Comparison of ENCODE assay signal across 8 cellular contexts in genomic region chr16:67170948-67171649, GRCh38.
DNase-seq lines count a peak whose midpoint lies in the region; ATAC-seq and FAIRE-seq lines count a peak whose summit lies in the region.

No MANE protein-coding gene starts in this region.

- no peak for FAIRE-seq in RCC 7860 (lab: Jason Lieb, UNC)

- peak overlapping the region; percentile 93 for H3K27ac ChIP-seq in rectal smooth muscle tissue (ENCODE audit: low read depth, low read length)

- H3K4me3 ChIP-seq in rectal smooth muscle tissue (ENCODE audit: low read length): peak overlapping the region; percentile 66

- H3K27me3 ChIP-seq in rectal smooth muscle tissue (ENCODE audit: control insufficient read depth, insufficient read depth, low read length): peaks cover 4% of the 10 kb centered on the region

- H3K36me3 ChIP-seq in rectal smooth muscle tissue (ENCODE audit: control insufficient read depth, insufficient read depth, low read length): no peaks in the 10 kb centered on the region

- H3K4me1 ChIP-seq in rectal smooth muscle tissue (ENCODE audit: control insufficient read depth, insufficient read depth, low read length): peaks cover 25% of the 10 kb centered on the region

- ATAC-seq in GM19025 (IDR thresholded peaks at IDR 0.05; ENCODE audit: low read depth, unreplicated experiment) (peak; percentile 3), HG02610 (IDR thresholded peaks at IDR 0.05; ENCODE audit: unreplicated experiment) (no peak), HG03457 (IDR thresholded peaks at IDR 0.05; ENCODE audit: unreplicated experiment) (no peak), HG02759 (IDR thresholded peaks at IDR 0.05; ENCODE audit: unreplicated experiment) (no peak)

- DNase-seq in RCC 7860 (ENCODE audit: low spot score) (peak; percentile 37), fibroblast of peridontal ligament (ENCODE audit: extremely low read depth) (peak; percentile 40), NCI-H1930 (lab: John Stamatoyannopoulos, UW) (no peak)

- H3K9ac ChIP-seq in rectal smooth muscle tissue (ENCODE audit: low read length): peak overlapping the region; percentile 52

Comparison
In these comparisons a context has a peak if more than half of its experiments do, and no peak if none do; other contexts are left out.
1. DNase-seq: peak in RCC 7860 (single experiment) and fibroblast of peridontal ligament (single experiment); none in NCI-H1930 (0 of 2).